ENCODE assay signal across 15 cellular contexts in genomic region chr2:236157815-236158498, GRCh38. TPM values are rescaled to one million over a fixed set of nuclear protein-coding genes. Genes with fewer than 3 reads are reported as not detected.
A peak's percentile ranks its signal among the peaks of the same experiment; 100 is the strongest.
DNase-seq lines count a peak whose midpoint lies in the region; ATAC-seq and TF ChIP-seq lines count a peak whose summit lies in the region.
"Had no signal": no experiment of that assay in that cellular context is flagged by ENCODE, and none has a peak within 500 bp of the region (broad histone marks: within the 10 kb centered on the region; RNA-seq: fewer than 3 reads in every experiment).

No MANE protein-coding gene starts in this region.

- H3K9ac ChIP-seq in iPS-15b (ENCODE audit: low read depth, low read length) = no peak overlapping the region

- H3K27me3 ChIP-seq in iPS-15b (ENCODE audit: control insufficient read depth, insufficient read depth, low read length) (peaks cover 82% of the 10 kb centered on the region), spleen (replicated peaks in 1 of 7) (peaks cover 0 to 77% (median 46%) of the 10 kb centered on the region in 7 donors), breast epithelium (peaks cover 0 to 34% of the 10 kb centered on the region in 2 donors)

- no peak for TF ChIP-seq CTCF in WTC11 (IDR thresholded peaks at IDR 0.05)
- TF ChIP-seq CTCF in spleen (IDR thresholded peaks at IDR 0.05 in 8 of 11, conservative IDR thresholded peaks at IDR 0.05 in 3 of 11) = no peak
- TF ChIP-seq CTCF in breast epithelium (IDR thresholded peaks at IDR 0.05) = no peak

- peaks cover 7% of the 10 kb centered on the region for H3K9me3 Mint-ChIP-seq in WTC11

- peak; percentile 9 for DNase-seq in AG20443 (ENCODE audit: low spot score)
- no peak for DNase-seq in WTC11 (ENCODE audit: low spot score)
- peak; percentile 21 for DNase-seq in spleen
- no peak for DNase-seq in breast epithelium (ENCODE audit: low spot score in 2 of 2)
- no peak for DNase-seq in NCI-H345 (lab: John Stamatoyannopoulos, UW)
- DNase-seq in activated CD4-positive, alpha-beta T cell treated with anti-CD3 and anti-CD28 coated beads, Interleukin-2, amount 50 U/mL, for 48 hours = no peak
- DNase-seq: BE2C; C1 segment of cervical spinal cord; CD4-positive, CD25-positive, alpha-beta regulatory T cell; CD8-positive, alpha-beta memory T cell; COR-L47; HCEC 1CT; KG1 had no signal

- no peak for ATAC-seq in WTC11
- ATAC-seq in HG02571 (IDR thresholded peaks at IDR 0.05; ENCODE audit: unreplicated experiment) = no peak

- peak overlapping the region; percentile 53 for H3K4me3 Mint-ChIP-seq in WTC11
- H3K4me3 Mint-ChIP-seq: CD4-positive, CD25-positive, alpha-beta regulatory T cell had no signal

- no peaks in the 10 kb centered on the region for H3K36me3 ChIP-seq in iPS-15b (ENCODE audit: control insufficient read depth, insufficient read depth, low read length)
- no peaks in the 10 kb centered on the region for H3K36me3 ChIP-seq in spleen
- no peaks in the 10 kb centered on the region for H3K36me3 ChIP-seq in breast epithelium
- H3K36me3 ChIP-seq: BE2C had no signal

- peaks cover 3% of the 10 kb centered on the region; the same call in 1 of the 2 replicates for H3K36me3 Mint-ChIP-seq in WTC11
- H3K36me3 Mint-ChIP-seq: CD4-positive, CD25-positive, alpha-beta regulatory T cell had no signal

- H3K4me1 ChIP-seq in iPS-15b (ENCODE audit: control insufficient read depth, insufficient read depth, low read length) (peaks cover 12% of the 10 kb centered on the region), spleen (peaks cover 0 to 16% (median 7%) of the 10 kb centered on the region in 6 donors), breast epithelium (no peaks in the 10 kb centered on the region)
- H3K4me1 ChIP-seq: BE2C had no signal

- H3K27ac Mint-ChIP-seq in WTC11 = no peak overlapping the region
- H3K27ac Mint-ChIP-seq: CD4-positive, CD25-positive, alpha-beta regulatory T cell; CD8-positive, alpha-beta memory T cell had no signal

- peaks cover 84% of the 10 kb centered on the region for H3K27me3 Mint-ChIP-seq in WTC11 (ENCODE audit: low read depth)

- H3K4me1 Mint-ChIP-seq in WTC11 = peaks cover 40% of the 10 kb centered on the region

- CTCF ChIA-PET in WTC11 (lab: Charles Lee) = interaction anchor here (1.0 to 3.6 kb wide), 6 partner anchors 14 to 392 kb away, joined by 4 to 30 read pairs (median 6); no protein-coding TSS in a partner anchor

- H3K9me3 ChIP-seq in iPS-15b (ENCODE audit: control insufficient read depth, insufficient read depth, low read length) = no peaks in the 10 kb centered on the region
- peaks cover 0 to 11% (median 8%) of the 10 kb centered on the region in 8 donors for H3K9me3 ChIP-seq in spleen
- H3K9me3 ChIP-seq in breast epithelium = no peaks in the 10 kb centered on the region
- H3K9me3 ChIP-seq: BE2C had no signal

- no peak for TF ChIP-seq POLR2A in spleen (IDR thresholded peaks at IDR 0.05)
- TF ChIP-seq POLR2A in breast epithelium (IDR thresholded peaks at IDR 0.05) = no peak

- 80 to 91% (median 87%) methylated on average over 9 to 10 of the region's 10 CpGs for WGBS in spleen, 5 donors

- intact Hi-C loops in spleen (cut with DNase I; ENCODE audit: low total_unique reads) = no loop called here
- intact Hi-C loops in breast epithelium (cut with DNase I; ENCODE audit: low total_unique reads) = no loop called here

- H3K4me3 ChIP-seq in iPS-15b (ENCODE audit: low read depth, low read length) (peak overlapping the region; percentile 8), spleen (no peak overlapping the region), breast epithelium (no peak overlapping the region)

- no peak overlapping the region for H3K27ac ChIP-seq in spleen
- no peak overlapping the region for H3K27ac ChIP-seq in breast epithelium

- POLR2A ChIA-PET in WTC11 (lab: Charles Lee) = interaction anchor here (1.3 kb wide), 1 partner anchor 13 kb away, joined by 4 read pairs; no protein-coding TSS in a partner anchor

TF ChIP-seq in WTC11, 78 proteins besides CTCF, POLR2A, EP300 and RAD21 (continues in another document):
- TF ChIP-seq, protein P1, sequence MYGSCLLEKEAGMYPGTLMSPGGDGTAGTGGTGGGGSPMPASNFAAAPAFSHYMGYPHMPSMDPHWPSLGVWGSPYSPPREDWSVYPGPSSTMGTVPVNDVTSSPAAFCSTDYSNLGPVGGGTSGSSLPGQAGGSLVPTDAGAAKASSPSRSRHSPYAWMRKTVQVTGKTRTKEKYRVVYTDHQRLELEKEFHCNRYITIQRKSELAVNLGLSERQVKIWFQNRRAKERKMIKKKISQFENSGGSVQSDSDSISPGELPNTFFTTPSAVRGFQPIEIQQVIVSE (CRISPR knock-in tag; IDR thresholded peaks at IDR 0.05; ENCODE audit: borderline replicate concordance) = no peak
- TF ChIP-seq, protein P2, sequence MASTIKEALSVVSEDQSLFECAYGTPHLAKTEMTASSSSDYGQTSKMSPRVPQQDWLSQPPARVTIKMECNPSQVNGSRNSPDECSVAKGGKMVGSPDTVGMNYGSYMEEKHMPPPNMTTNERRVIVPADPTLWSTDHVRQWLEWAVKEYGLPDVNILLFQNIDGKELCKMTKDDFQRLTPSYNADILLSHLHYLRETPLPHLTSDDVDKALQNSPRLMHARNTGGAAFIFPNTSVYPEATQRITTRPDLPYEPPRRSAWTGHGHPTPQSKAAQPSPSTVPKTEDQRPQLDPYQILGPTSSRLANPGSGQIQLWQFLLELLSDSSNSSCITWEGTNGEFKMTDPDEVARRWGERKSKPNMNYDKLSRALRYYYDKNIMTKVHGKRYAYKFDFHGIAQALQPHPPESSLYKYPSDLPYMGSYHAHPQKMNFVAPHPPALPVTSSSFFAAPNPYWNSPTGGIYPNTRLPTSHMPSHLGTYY (CRISPR knock-in tag; IDR thresholded peaks at IDR 0.05) = no peak
- TF ChIP-seq MYBL2 (CRISPR knock-in tag; IDR thresholded peaks at IDR 0.05) (no peak), FOXK1 (CRISPR knock-in tag; IDR thresholded peaks at IDR 0.05) (no peak), E2F5 (CRISPR knock-in tag; IDR thresholded peaks at IDR 0.05) (no peak), ATF1 (CRISPR knock-in tag; IDR thresholded peaks at IDR 0.05) (no peak), ZNF396 (CRISPR knock-in tag; IDR thresholded peaks at IDR 0.05; ENCODE audit: borderline replicate concordance) (no peak), ESRRA (CRISPR knock-in tag; IDR thresholded peaks at IDR 0.05; ENCODE audit: borderline replicate concordance) (no peak), TCF7 (CRISPR knock-in tag; IDR thresholded peaks at IDR 0.05; ENCODE audit: low read depth) (no peak), TP53 (CRISPR knock-in tag; IDR thresholded peaks at IDR 0.05) (no peak), CBFB (CRISPR knock-in tag; IDR thresholded peaks at IDR 0.05; ENCODE audit: low read depth) (no peak), USF2 (CRISPR knock-in tag; IDR thresholded peaks at IDR 0.05) (no peak), GRHL2 (CRISPR knock-in tag; IDR thresholded peaks at IDR 0.05; ENCODE audit: insufficient replicate concordance, severe bottlenecking) (no peak), IRF1 (CRISPR knock-in tag; IDR thresholded peaks at IDR 0.05) (no peak)
- TF ChIP-seq, protein P3, sequence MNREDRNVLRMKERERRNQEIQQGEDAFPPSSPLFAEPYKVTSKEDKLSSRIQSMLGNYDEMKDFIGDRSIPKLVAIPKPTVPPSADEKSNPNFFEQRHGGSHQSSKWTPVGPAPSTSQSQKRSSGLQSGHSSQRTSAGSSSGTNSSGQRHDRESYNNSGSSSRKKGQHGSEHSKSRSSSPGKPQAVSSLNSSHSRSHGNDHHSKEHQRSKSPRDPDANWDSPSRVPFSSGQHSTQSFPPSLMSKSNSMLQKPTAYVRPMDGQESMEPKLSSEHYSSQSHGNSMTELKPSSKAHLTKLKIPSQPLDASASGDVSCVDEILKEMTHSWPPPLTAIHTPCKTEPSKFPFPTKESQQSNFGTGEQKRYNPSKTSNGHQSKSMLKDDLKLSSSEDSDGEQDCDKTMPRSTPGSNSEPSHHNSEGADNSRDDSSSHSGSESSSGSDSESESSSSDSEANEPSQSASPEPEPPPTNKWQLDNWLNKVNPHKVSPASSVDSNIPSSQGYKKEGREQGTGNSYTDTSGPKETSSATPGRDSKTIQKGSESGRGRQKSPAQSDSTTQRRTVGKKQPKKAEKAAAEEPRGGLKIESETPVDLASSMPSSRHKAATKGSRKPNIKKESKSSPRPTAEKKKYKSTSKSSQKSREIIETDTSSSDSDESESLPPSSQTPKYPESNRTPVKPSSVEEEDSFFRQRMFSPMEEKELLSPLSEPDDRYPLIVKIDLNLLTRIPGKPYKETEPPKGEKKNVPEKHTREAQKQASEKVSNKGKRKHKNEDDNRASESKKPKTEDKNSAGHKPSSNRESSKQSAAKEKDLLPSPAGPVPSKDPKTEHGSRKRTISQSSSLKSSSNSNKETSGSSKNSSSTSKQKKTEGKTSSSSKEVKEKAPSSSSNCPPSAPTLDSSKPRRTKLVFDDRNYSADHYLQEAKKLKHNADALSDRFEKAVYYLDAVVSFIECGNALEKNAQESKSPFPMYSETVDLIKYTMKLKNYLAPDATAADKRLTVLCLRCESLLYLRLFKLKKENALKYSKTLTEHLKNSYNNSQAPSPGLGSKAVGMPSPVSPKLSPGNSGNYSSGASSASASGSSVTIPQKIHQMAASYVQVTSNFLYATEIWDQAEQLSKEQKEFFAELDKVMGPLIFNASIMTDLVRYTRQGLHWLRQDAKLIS (CRISPR knock-in tag; IDR thresholded peaks at IDR 0.05; ENCODE audit: borderline replicate concordance) = no peak

RNA-seq across cellular contexts. Expression of gene GBX2, which starts 10.2 kb away (rescaled TPM):
- total RNA-seq in WTC11 (2021) (15.3 to 25.6 TPM (median 19.1 TPM) in 3 replicates), spleen (under 1 TPM in 1 of 7 donors, not detected in 6; 0.69 TPM), breast epithelium (not detected)
- not detected for polyA plus RNA-seq in spleen
- total RNA-seq: CD4-positive, CD25-positive, alpha-beta regulatory T cell; CD8-positive, alpha-beta memory T cell had no signal
- polyA plus RNA-seq: CD4-positive, CD25-positive, alpha-beta regulatory T cell; CD8-positive, alpha-beta memory T cell had no signal

Comparison
In these comparisons a context has a peak if more than half of its experiments do, and no peak if none do; other contexts are left out.
1. DNase-seq: peak in AG20443 (single experiment) and spleen (single experiment); none in WTC11 (single experiment), breast epithelium (0 of 2), NCI-H345 (single experiment) and activated CD4-positive, alpha-beta T cell treated with anti-CD3 and anti-CD28 coated beads, Interleukin-2, amount 50 U/mL, for 48 hours (0 of 2).